19 cellular contexts compared by ENCODE assay signal in the genomic region with DNA sequence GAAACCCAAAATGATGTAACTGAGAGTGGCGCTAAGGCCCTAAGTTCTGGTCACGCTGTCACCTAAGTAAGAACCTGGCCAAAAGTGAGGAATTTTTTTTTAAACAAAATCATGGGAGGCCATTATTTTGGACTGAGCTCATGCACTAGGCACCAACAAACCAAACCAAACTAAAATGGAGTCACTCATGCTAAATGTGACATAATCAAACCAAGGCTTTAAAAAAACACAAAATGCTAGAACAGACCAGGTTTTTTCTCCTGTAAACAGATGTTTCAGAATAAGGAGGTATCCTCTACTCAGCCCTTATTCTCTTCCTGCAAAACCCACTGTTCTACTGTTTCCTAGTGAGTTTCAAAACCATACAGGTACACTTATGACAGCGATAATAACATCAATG. TPM values are rescaled to one million over a fixed set of nuclear protein-coding genes. Genes with fewer than 3 reads are reported as not detected.
A peak's percentile ranks its signal among the peaks of the same experiment; 100 is the strongest.
DNase-seq lines count a peak whose midpoint lies in the region; ATAC-seq and TF ChIP-seq lines count a peak whose summit lies in the region.
"Had no signal": no experiment of that assay in that cellular context is flagged by ENCODE, and none has a peak within 500 bp of the region (broad histone marks: within the 10 kb centered on the region; RNA-seq: fewer than 3 reads in every experiment).

No MANE protein-coding gene starts in this region.

- H2AFZ ChIP-seq in IMR-90 (replicated peaks; ENCODE audit: low read length, poor library complexity): no peak overlapping the region

- no peaks in the 10 kb centered on the region; the same call in 1 of the 2 replicates for H3K4me1 ChIP-seq in IMR-90 (ENCODE audit: control insufficient read depth, insufficient read depth, low read length)
- H3K4me1 ChIP-seq in adipocyte (ENCODE audit: control insufficient read depth, insufficient read depth, low read length): peaks cover 12% of the 10 kb centered on the region
- H3K4me1 ChIP-seq in neutrophil (ENCODE audit: control insufficient read depth in 1 of 2, insufficient read depth in 1 of 2, low read depth in 1 of 2, low read length in 1 of 2): peaks cover 15 to 17% of the 10 kb centered on the region in 2 experiments

- peaks cover 3% of the 10 kb centered on the region; the same call in 1 of the 2 replicates for H3K9me1 ChIP-seq in IMR-90 (ENCODE audit: insufficient read depth, low read length)

- H3K4me3 ChIP-seq in IMR-90 (ENCODE audit: insufficient read depth, low read depth, low read length): no peak overlapping the region
- no peak overlapping the region for H3K4me3 ChIP-seq in adipocyte (ENCODE audit: low read length)
- no peak overlapping the region for H3K4me3 ChIP-seq in neutrophil (ENCODE audit: low read depth in 1 of 2, low read length in 1 of 2)

- no peak overlapping the region for H2BK5ac ChIP-seq in IMR-90 (ENCODE audit: low read depth, low read length, poor library complexity, severe bottlenecking)

- no peaks in the 10 kb centered on the region for H4K20me1 ChIP-seq in IMR-90 (ENCODE audit: insufficient read depth, low read length)

- no peak overlapping the region for H3K18ac ChIP-seq in IMR-90 (ENCODE audit: low read depth, low read length)

- H2BK120ac ChIP-seq in IMR-90 (ENCODE audit: low read depth, low read length): no peak overlapping the region

- no peak overlapping the region for H3K4ac ChIP-seq in IMR-90 (ENCODE audit: low read depth, low read length)

- no peak overlapping the region for H2BK15ac ChIP-seq in IMR-90 (ENCODE audit: low read depth, low read length)

- CTCF ChIA-PET in activated CD8-positive, alpha-beta T cell treated with anti-CD3 and anti-CD28 coated beads for 36 hours (lab: Charles Lee): interaction anchor here (0.7 to 8.9 kb wide), 20 partner anchors 10 to 441 kb away, joined by 3 to 108 read pairs (median 6); a partner anchor contains a TSS
- CTCF ChIA-PET in activated CD8-positive, alpha-beta T cell treated with anti-CD3 and anti-CD28 coated beads, Interleukin-2, amount 10 ng/mL, durations not matched to agents 7 days and 5 days (lab: Charles Lee): interaction anchor here (0.6 to 9.8 kb wide), 30 partner anchors 10 to 422 kb away, joined by 3 to 176 read pairs (median 6); a partner anchor contains a TSS
- CTCF ChIA-PET in IMR-90 (lab: Yijun Ruan, JAX): interaction anchor here (1.5 to 2.1 kb wide), 2 partner anchors 116 to 133 kb away, joined by 5 to 21 read pairs; no protein-coding TSS in a partner anchor

- no peaks in the 10 kb centered on the region for H3K9me3 Mint-ChIP-seq in activated CD8-positive, alpha-beta T cell treated with anti-CD3 and anti-CD28 coated beads for 36 hours
- no peaks in the 10 kb centered on the region for H3K9me3 Mint-ChIP-seq in activated CD8-positive, alpha-beta T cell treated with anti-CD3 and anti-CD28 coated beads, Interleukin-2, amount 10 ng/mL, durations not matched to agents 7 days and 5 days (ENCODE audit: insufficient read depth)
- H3K9me3 Mint-ChIP-seq: immature natural killer cell had no signal

- no peak overlapping the region for H3K9ac ChIP-seq in IMR-90 (ENCODE audit: low read depth, low read length)
- peak overlapping the region; percentile 38 for H3K9ac ChIP-seq in adipocyte (ENCODE audit: low read length)

- H4K8ac ChIP-seq in IMR-90 (ENCODE audit: low read depth in 2 of 2, low read length in 2 of 2): peak overlapping the region; percentile 79 to 100; a peak in 3 of 4 replicates

- no peaks in the 10 kb centered on the region for H3K9me3 ChIP-seq in IMR-90 (ENCODE audit: control insufficient read depth, insufficient read depth, low read length)
- no peaks in the 10 kb centered on the region for H3K9me3 ChIP-seq in adipocyte (ENCODE audit: control insufficient read depth, low read length)
- H3K9me3 ChIP-seq in neutrophil: no peaks in the 10 kb centered on the region
- H3K9me3 ChIP-seq: esophagus squamous epithelium, psoas muscle had no signal

- in situ Hi-C loops in IMR-90 (cut with MboI; ENCODE audit: low sequenced_read_pairs): loop anchor here (10.0 kb wide), 2 partner anchors 100 to 330 kb away; a partner anchor contains a TSS

- H2BK20ac ChIP-seq in IMR-90 (ENCODE audit: low read depth, low read length): no peak overlapping the region

- H3K27ac Mint-ChIP-seq in activated CD8-positive, alpha-beta T cell treated with anti-CD3 and anti-CD28 coated beads for 36 hours: peak overlapping the region; percentile 96
- no peak overlapping the region for H3K27ac Mint-ChIP-seq in activated CD8-positive, alpha-beta T cell treated with anti-CD3 and anti-CD28 coated beads, Interleukin-2, amount 10 ng/mL, durations not matched to agents 7 days and 5 days

- no peak for TF ChIP-seq CTCF in activated CD8-positive, alpha-beta T cell treated with anti-CD3 and anti-CD28 coated beads for 36 hours (IDR thresholded peaks at IDR 0.05)
- TF ChIP-seq CTCF in IMR-90 (conservative IDR thresholded peaks at IDR 0.05; ENCODE audit: low read depth, low read length) (no peak), neutrophil (IDR thresholded peaks at IDR 0.05) (no peak)

- TF ChIP-seq POLR2A in IMR-90 (IDR thresholded peaks at IDR 0.05; ENCODE audit: low read depth, low read length): no peak

- POLR2A ChIA-PET in activated CD8-positive, alpha-beta T cell treated with anti-CD3 and anti-CD28 coated beads for 36 hours (lab: Charles Lee): interaction anchor here (1.3 to 2.6 kb wide), 3 partner anchors 10 to 72 kb away, joined by 3 to 25 read pairs (median 7); a partner anchor contains a TSS
- POLR2A ChIA-PET in activated CD8-positive, alpha-beta T cell treated with anti-CD3 and anti-CD28 coated beads, Interleukin-2, amount 10 ng/mL, durations not matched to agents 7 days and 5 days (lab: Charles Lee): interaction anchor here (1.3 to 3.0 kb wide), 7 partner anchors 10 to 133 kb away, joined by 4 to 35 read pairs (median 8); a partner anchor contains a TSS
- POLR2A ChIA-PET in IMR-90 (lab: Charles Lee; ENCODE audit: unreplicated experiment): no interaction called here

- H3K27me3 ChIP-seq in IMR-90 (ENCODE audit: control insufficient read depth, insufficient read depth, low read length): no peaks in the 10 kb centered on the region
- no peaks in the 10 kb centered on the region for H3K27me3 ChIP-seq in adipocyte (replicated peaks; ENCODE audit: control insufficient read depth, insufficient read depth, low read length)
- H3K27me3 ChIP-seq in neutrophil: no peaks in the 10 kb centered on the region
- H3K27me3 ChIP-seq: esophagus squamous epithelium had no signal

- H3K4me2 ChIP-seq in IMR-90 (ENCODE audit: low read depth, low read length): no peak overlapping the region

- no peak for TF ChIP-seq RAD21 in IMR-90 (IDR thresholded peaks at IDR 0.05; ENCODE audit: low read length)

- H2AK9ac ChIP-seq in IMR-90 (replicated peaks; ENCODE audit: low read depth, low read length, poor library complexity): no peak overlapping the region

- H4K5ac ChIP-seq in IMR-90 (ENCODE audit: low read depth, low read length): no peak overlapping the region; the same call in 1 of the 2 replicates

- H3K23ac ChIP-seq in IMR-90 (ENCODE audit: low read depth, low read length): no peak overlapping the region

- H3K36me3 ChIP-seq in IMR-90 (ENCODE audit: control insufficient read depth, insufficient read depth, low read length) (no peaks in the 10 kb centered on the region), adipocyte (ENCODE audit: control insufficient read depth, insufficient read depth, low read length, severe bottlenecking) (peaks cover 6% of the 10 kb centered on the region), neutrophil (no peaks in the 10 kb centered on the region)
- H3K36me3 ChIP-seq: esophagus squamous epithelium had no signal

- no peak overlapping the region for H3K14ac ChIP-seq in IMR-90 (replicated peaks; ENCODE audit: low read depth, low read length)

- H3K56ac ChIP-seq in IMR-90 (ENCODE audit: extremely low read depth, insufficient read depth, low read length): no peak overlapping the region

- H3K27ac ChIP-seq in IMR-90 (ENCODE audit: insufficient read depth, low read length) (no peak overlapping the region), neutrophil (peak overlapping the region; percentile 90)

- no peak for ATAC-seq in activated CD8-positive, alpha-beta T cell treated with anti-CD3 and anti-CD28 coated beads for 36 hours
- ATAC-seq in activated CD8-positive, alpha-beta T cell treated with anti-CD3 and anti-CD28 coated beads, Interleukin-2, amount 10 ng/mL, durations not matched to agents 7 days and 5 days: no peak
- ATAC-seq in IMR-90 (ENCODE audit: low read depth) (no peak), GM21447 (IDR thresholded peaks at IDR 0.05; ENCODE audit: unreplicated experiment) (no peak), HG03521 (IDR thresholded peaks at IDR 0.05; ENCODE audit: unreplicated experiment) (no peak)

- peaks cover 31% of the 10 kb centered on the region for H3K4me1 Mint-ChIP-seq in activated CD8-positive, alpha-beta T cell treated with anti-CD3 and anti-CD28 coated beads for 36 hours (ENCODE audit: low read depth)
- peaks cover 32% of the 10 kb centered on the region for H3K4me1 Mint-ChIP-seq in activated CD8-positive, alpha-beta T cell treated with anti-CD3 and anti-CD28 coated beads, Interleukin-2, amount 10 ng/mL, durations not matched to agents 7 days and 5 days (ENCODE audit: low read depth)

- no CpG with 5 or more reads among the region's 3 CpGs for WGBS in IMR-90 (ENCODE audit: extremely low coverage in 2 of 2, insufficient read length in 1 of 2), 2 experiments

- H2AK5ac ChIP-seq in IMR-90 (ENCODE audit: low read depth, low read length): no peak overlapping the region

- intact Hi-C loops in activated CD8-positive, alpha-beta T cell treated with anti-CD3 and anti-CD28 coated beads for 36 hours (cut with micrococcal nuclease): loop anchor here (5.0 to 10.0 kb wide), 3 partner anchors 100 to 320 kb away; a partner anchor contains a TSS
- intact Hi-C loops in IMR-90 (cut with micrococcal nuclease): loop anchor here (1.0 kb wide), 4 partner anchors 95 to 326 kb away; no protein-coding TSS in a partner anchor

- no peaks in the 10 kb centered on the region for H3K27me3 Mint-ChIP-seq in activated CD8-positive, alpha-beta T cell treated with anti-CD3 and anti-CD28 coated beads for 36 hours
- H3K27me3 Mint-ChIP-seq in activated CD8-positive, alpha-beta T cell treated with anti-CD3 and anti-CD28 coated beads, Interleukin-2, amount 10 ng/mL, durations not matched to agents 7 days and 5 days (ENCODE audit: low read depth): no peaks in the 10 kb centered on the region

- H3K36me3 Mint-ChIP-seq in activated CD8-positive, alpha-beta T cell treated with anti-CD3 and anti-CD28 coated beads for 36 hours (ENCODE audit: low read depth): peaks cover 3% of the 10 kb centered on the region
- H3K36me3 Mint-ChIP-seq in activated CD8-positive, alpha-beta T cell treated with anti-CD3 and anti-CD28 coated beads, Interleukin-2, amount 10 ng/mL, durations not matched to agents 7 days and 5 days (ENCODE audit: low read depth): peaks cover 8% of the 10 kb centered on the region
- H3K36me3 Mint-ChIP-seq: immature natural killer cell had no signal

- DNase-seq in activated CD8-positive, alpha-beta T cell treated with anti-CD3 and anti-CD28 coated beads for 36 hours: no peak
- no peak for DNase-seq in activated CD8-positive, alpha-beta T cell treated with anti-CD3 and anti-CD28 coated beads, Interleukin-2, amount 10 ng/mL, durations not matched to agents 7 days and 5 days
- DNase-seq in IMR-90 (no peak), adipocyte (ENCODE audit: low read depth) (no peak), pons (ENCODE audit: low spot score) (no peak)
- DNase-seq: amygdala; cerebellar nuclear complex; effector memory CD4-positive, alpha-beta T cell; esophagus squamous epithelium; immature natural killer cell; psoas muscle; RPMI8226; small intestine; stimulated activated CD4-positive, alpha-beta T cell treated with anti-CD3 and anti-CD28 coated beads, Interleukin-4, amount 100 ng/mL, for 24 hours; T-helper 1 cell had no signal

- no peak overlapping the region for H4K91ac ChIP-seq in IMR-90 (ENCODE audit: insufficient read depth, low read depth, low read length)

- BruUV-seq in IMR-90 (replicated peaks; lab: Mats Ljungman, UMichigan): no TSS peak

- H3K4me3 Mint-ChIP-seq in activated CD8-positive, alpha-beta T cell treated with anti-CD3 and anti-CD28 coated beads for 36 hours: no peak overlapping the region
- no peak overlapping the region for H3K4me3 Mint-ChIP-seq in activated CD8-positive, alpha-beta T cell treated with anti-CD3 and anti-CD28 coated beads, Interleukin-2, amount 10 ng/mL, durations not matched to agents 7 days and 5 days

- dilution Hi-C loops in IMR-90 (cut with HindIII; ENCODE audit: low sequenced_read_pairs, unreplicated experiment): no loop called here

- peaks cover 13 to 35% of the 10 kb centered on the region in 2 experiments for H3K79me1 ChIP-seq in IMR-90 (ENCODE audit: low read depth in 1 of 2, low read length in 2 of 2)

RNA-seq across cellular contexts. Expression of a gene that starts 1.1 kb away (rescaled TPM):
- total RNA-seq in activated CD8-positive, alpha-beta T cell treated with anti-CD3 and anti-CD28 coated beads for 36 hours: 10 to 100 TPM; 24.7 to 29.8 TPM
- total RNA-seq in activated CD8-positive, alpha-beta T cell treated with anti-CD3 and anti-CD28 coated beads, Interleukin-2, amount 10 ng/mL, durations not matched to agents 7 days and 5 days: 10 to 100 TPM; 40.0 to 41.1 TPM
- total RNA-seq in IMR-90 (2012; rRNA removed): 39.2 and 52.3 TPM in 2 replicates
- polyA plus RNA-seq in IMR-90 (2012; rRNA removed): 26.8 and 30.8 TPM in 2 replicates
- polyA plus RNA-seq in IMR-90 (2012; cell fraction: cytosol; rRNA removed): 11.4 and 11.6 TPM in 2 replicates
- 11.0 and 26.3 TPM in 2 replicates for polyA plus RNA-seq in IMR-90 (2012; cell fraction: nucleus; rRNA removed; ENCODE audit: low replicate concordance)

RNA-seq across cellular contexts. Expression of a gene that starts 10.0 kb away (rescaled TPM):
- 10 to 100 TPM; 34.5 to 35.6 TPM for total RNA-seq in activated CD8-positive, alpha-beta T cell treated with anti-CD3 and anti-CD28 coated beads for 36 hours
- total RNA-seq in activated CD8-positive, alpha-beta T cell treated with anti-CD3 and anti-CD28 coated beads, Interleukin-2, amount 10 ng/mL, durations not matched to agents 7 days and 5 days: 10 to 100 TPM; 32.6 to 33.5 TPM
- total RNA-seq in IMR-90 (2012; rRNA removed): 50.5 and 58.4 TPM in 2 replicates
- polyA plus RNA-seq in IMR-90 (2012; rRNA removed): 25.9 and 28.4 TPM in 2 replicates
- polyA plus RNA-seq in IMR-90 (2012; cell fraction: cytosol; rRNA removed): 14.4 and 17.5 TPM in 2 replicates
- 2.7 and 7.9 TPM in 2 replicates for polyA plus RNA-seq in IMR-90 (2012; cell fraction: nucleus; rRNA removed; ENCODE audit: low replicate concordance)

RNA-seq across cellular contexts. Expression of a gene that starts 45.4 kb away (rescaled TPM):
- 1 to 10 TPM in 1 of 2 experiments, under 1 TPM in 1; 0.69 to 1.2 TPM for total RNA-seq in activated CD8-positive, alpha-beta T cell treated with anti-CD3 and anti-CD28 coated beads for 36 hours
- total RNA-seq in activated CD8-positive, alpha-beta T cell treated with anti-CD3 and anti-CD28 coated beads, Interleukin-2, amount 10 ng/mL, durations not matched to agents 7 days and 5 days: 1 to 10 TPM; 1.4 to 1.7 TPM
- total RNA-seq in IMR-90 (2012; rRNA removed): not detected in 2 replicates
- 0.07 and 0.10 TPM in 2 replicates for polyA plus RNA-seq in IMR-90 (2012; rRNA removed)
- polyA plus RNA-seq in IMR-90 (2012; cell fraction: cytosol; rRNA removed): 0.03 and 0.05 TPM in 2 replicates
- 0.10 and 0.36 TPM in 2 replicates for polyA plus RNA-seq in IMR-90 (2012; cell fraction: nucleus; rRNA removed; ENCODE audit: low replicate concordance)
- total RNA-seq: A172 had no signal
